ENCODE assay signal across 30 cellular contexts in genomic region chr2:84280873-84281272, GRCh38.
"Had no signal": no experiment of that assay in that cellular context is flagged by ENCODE, and none has a peak within 500 bp of the region (broad histone marks: within the 10 kb centered on the region; RNA-seq: fewer than 3 reads in every experiment).

No MANE protein-coding gene starts in this region.

- H3K4me1 ChIP-seq: adrenal gland had no signal

- ATAC-seq: activated CD4-positive, alpha-beta T cell treated with anti-CD3 and anti-CD28 coated beads for 36 hours; activated CD8-positive, alpha-beta memory T cell treated with anti-CD3 and anti-CD28 coated beads, Interleukin-2, amount 10 ng/mL, durations not matched to agents 7 days and 5 days; activated CD8-positive, alpha-beta T cell treated with anti-CD3 and anti-CD28 coated beads, Interleukin-2, amount 10 ng/mL, durations not matched to agents 7 days and 5 days; activated naive CD8-positive, alpha-beta T cell treated with anti-CD3 and anti-CD28 coated beads, Interleukin-2, amount 50 U/mL, for 24 hours; effector memory CD8-positive, alpha-beta T cell; T-helper 17 cell had no signal

- DNase-seq: activated CD4-positive, alpha-beta memory T cell treated with anti-CD3 and anti-CD28 coated beads for 36 hours; activated CD4-positive, alpha-beta T cell treated with anti-CD3 and anti-CD28 coated beads for 36 hours; activated CD4-positive, alpha-beta T cell treated with anti-CD3 and anti-CD28 coated beads, Interleukin-2, amount 10 ng/mL, durations not matched to agents 24 days and 14 days; activated CD4-positive, CD25-positive, alpha-beta regulatory T cell; activated CD4-positive, CD25-positive, alpha-beta regulatory T cell treated with anti-CD3 and anti-CD28 coated beads, Interleukin-2, amount 50 U/mL, for 72 hours; activated CD8-positive, alpha-beta memory T cell treated with anti-CD3 and anti-CD28 coated beads, Interleukin-2, amount 10 ng/mL, durations not matched to agents 7 days and 5 days; activated CD8-positive, alpha-beta memory T cell treated with anti-CD3 and anti-CD28 coated beads, Interleukin-2, amount 50 U/mL, for 4 hours; activated CD8-positive, alpha-beta T cell treated with anti-CD3 and anti-CD28 coated beads, Interleukin-2, amount 10 ng/mL, durations not matched to agents 7 days and 5 days; activated effector memory CD4-positive, alpha-beta T cell treated with anti-CD3 and anti-CD28 coated beads, Interleukin-2, amount 50 U/mL, for 16 hours; activated naive CD4-positive, alpha-beta T cell treated with anti-CD3 and anti-CD28 coated beads for 36 hours; activated naive CD8-positive, alpha-beta T cell treated with anti-CD3 and anti-CD28 coated beads for 36 hours; activated naive CD8-positive, alpha-beta T cell treated with anti-CD3 and anti-CD28 coated beads, Interleukin-2, amount 50 U/mL, for 24 hours; activated T-cell treated with anti-CD3 and anti-CD28 coated beads, Interleukin-2, amount 50 U/mL, for 1 hour; activated T-cell treated with anti-CD3 and anti-CD28 coated beads, Interleukin-2, amount 50 U/mL, for 48 hours; adrenal gland; aorta; caudate nucleus; cortex of kidney; dermis blood vessel endothelial cell; effector CD4-positive, alpha-beta T cell; effector memory CD8-positive, alpha-beta T cell; foreskin fibroblast; glutamatergic neuron; heart left ventricle; T-helper 1 cell; T-helper 17 cell; T1000 had no signal

- H3K36me3 ChIP-seq: adrenal gland, heart left ventricle had no signal

- H3K27ac ChIP-seq: adrenal gland, heart left ventricle had no signal

- H3K27me3 ChIP-seq: adrenal gland had no signal

- H3K4me3 ChIP-seq: adrenal gland, heart left ventricle had no signal

- H3K9me3 ChIP-seq: adrenal gland, heart left ventricle had no signal

- FAIRE-seq: bronchial epithelial cell, colon, frontal cortex had no signal
